ENCODE assay signal across 8 cellular contexts in genomic region chr14:68363841-68364711, GRCh38.
DNase-seq lines count a peak whose midpoint lies in the region; ATAC-seq, FAIRE-seq and TF ChIP-seq lines count a peak whose summit lies in the region.

No MANE protein-coding gene starts in this region.

- H3K27me3 Mint-ChIP-seq in T-helper 2 cell treated with Interferon-gamma antibody and Interleukin-4, amounts not matched to agents 5 μg/mL and 100 μg/mL, for 36 hours (ENCODE audit: low read depth): no peaks in the 10 kb centered on the region

- no peaks in the 10 kb centered on the region for H3K9me3 Mint-ChIP-seq in T-helper 2 cell treated with Interferon-gamma antibody and Interleukin-4, amounts not matched to agents 5 μg/mL and 100 μg/mL, for 36 hours

- H3K4me3 ChIP-seq in brain microvascular endothelial cell (ENCODE audit: low read depth, low read length): no peak overlapping the region

- no peak for FAIRE-seq in GM12891 (lab: Jason Lieb, UNC)

- no peak overlapping the region for H3K27ac Mint-ChIP-seq in T-helper 2 cell treated with Interferon-gamma antibody and Interleukin-4, amounts not matched to agents 5 μg/mL and 100 μg/mL, for 36 hours

- peak overlapping the region; percentile 92 for H3K27ac ChIP-seq in brain microvascular endothelial cell

- H3K4me3 Mint-ChIP-seq in T-helper 2 cell treated with Interferon-gamma antibody and Interleukin-4, amounts not matched to agents 5 μg/mL and 100 μg/mL, for 36 hours: no peak overlapping the region

- in situ Hi-C loops in brain microvascular endothelial cell (cut with HindIII; ENCODE audit: low pct_ligation_motif_present, low sequenced_read_pairs): no loop called here

- no peaks in the 10 kb centered on the region for H3K27me3 ChIP-seq in brain microvascular endothelial cell (replicated peaks)

- TF ChIP-seq POLR2A in GM12891 (IDR thresholded peaks at IDR 0.05; ENCODE audit: low read depth, low read length): no peak

- DNase-seq in brain microvascular endothelial cell (peak; percentile 90), iPS-NIHi7 (ENCODE audit: extremely low spot score) (peak; percentile 84), retina (peak; percentile 94), RPMI8226 (no peak), GM12891 (ENCODE audit: insufficient read length, low spot score) (no peak)
- DNase-seq in T-helper 2 cell treated with Interferon-gamma antibody and Interleukin-4, amounts not matched to agents 5 μg/mL and 100 μg/mL, for 36 hours (ENCODE audit: low spot score): no peak

- H3K36me3 ChIP-seq in ES-I3 (ENCODE audit: insufficient read depth, low read length) (no peaks in the 10 kb centered on the region), brain microvascular endothelial cell (replicated peaks) (no peaks in the 10 kb centered on the region)

- ATAC-seq in HG03457 (IDR thresholded peaks at IDR 0.05; ENCODE audit: unreplicated experiment): no peak

- H3K4me1 Mint-ChIP-seq in T-helper 2 cell treated with Interferon-gamma antibody and Interleukin-4, amounts not matched to agents 5 μg/mL and 100 μg/mL, for 36 hours (ENCODE audit: low read depth): peaks cover 7% of the 10 kb centered on the region

- no peaks in the 10 kb centered on the region for H3K9me3 ChIP-seq in ES-I3 (ENCODE audit: control insufficient read depth, insufficient read depth, low read length)

- no peaks in the 10 kb centered on the region for H3K36me3 Mint-ChIP-seq in T-helper 2 cell treated with Interferon-gamma antibody and Interleukin-4, amounts not matched to agents 5 μg/mL and 100 μg/mL, for 36 hours (ENCODE audit: low read depth)

- no peak for TF ChIP-seq CTCF in brain microvascular endothelial cell (IDR thresholded peaks at IDR 0.05; ENCODE audit: low read depth, low read length, missing control alignments)

- H3K4me1 ChIP-seq in ES-I3 (ENCODE audit: insufficient read depth, low read length): peaks cover 27% of the 10 kb centered on the region

- H3K9ac ChIP-seq in ES-I3 (ENCODE audit: low read depth, low read length): peak overlapping the region; percentile 61

TF ChIP-seq in GM12891, 5 proteins besides CTCF, POLR2A, EP300 and RAD21:
- TF ChIP-seq SPI1 (IDR thresholded peaks at IDR 0.05; ENCODE audit: low read depth, low read length) (no peak), POU2F2 (IDR thresholded peaks at IDR 0.05; ENCODE audit: low read depth, low read length) (no peak), PAX5 (IDR thresholded peaks at IDR 0.05; ENCODE audit: insufficient read depth, low read length, severe bottlenecking) (no peak), POLR2AphosphoS5 (IDR thresholded peaks at IDR 0.05; ENCODE audit: low read depth, low read length) (no peak), TAF1 (IDR thresholded peaks at IDR 0.05; ENCODE audit: low read depth, low read length) (no peak)

Comparison
In these comparisons a context has a peak if more than half of its experiments do, and no peak if none do; other contexts are left out.
1. DNase-seq: peak in brain microvascular endothelial cell (single experiment), iPS-NIHi7 (single experiment) and retina (single experiment); none in RPMI8226 (single experiment), GM12891 (single experiment) and T-helper 2 cell treated with Interferon-gamma antibody and Interleukin-4, amounts not matched to agents 5 μg/mL and 100 μg/mL, for 36 hours (single experiment).